Comparison of ENCODE assay signal across 32 cellular contexts in the genomic region with DNA sequence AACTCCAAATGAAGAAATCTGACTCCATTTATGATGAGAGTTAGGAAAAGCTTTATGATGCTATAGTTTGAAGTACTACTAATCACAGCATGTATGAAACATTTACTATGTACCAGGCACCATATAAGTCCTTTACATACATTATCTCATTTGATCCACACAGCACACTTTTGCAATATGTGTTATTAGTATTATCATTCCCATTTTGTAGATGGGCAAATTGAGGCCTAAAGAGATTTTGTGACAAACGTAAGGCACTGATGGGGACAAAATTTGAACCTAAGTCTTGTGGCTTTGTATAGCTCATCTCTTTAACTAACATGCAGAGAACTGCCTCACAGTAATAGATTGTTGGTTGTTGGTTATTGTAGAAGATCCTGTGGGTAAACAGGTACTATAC. TPM values are rescaled to one million over a fixed set of nuclear protein-coding genes. Genes with fewer than 3 reads are reported as not detected.
"Had no signal": no experiment of that assay in that cellular context is flagged by ENCODE, and none has a peak within 500 bp of the region (broad histone marks: within the 10 kb centered on the region; RNA-seq: fewer than 3 reads in every experiment).

No MANE protein-coding gene starts in this region.

- H3K27ac Mint-ChIP-seq: naive thymus-derived CD4-positive, alpha-beta T cell; natural killer cell; nephron; progenitor cell of endocrine pancreas; stimulated activated memory B cell treated with anti-CD40 and anti-IgM and Interleukin-4, amounts not matched to agents 10 μg/mL and 1 μg/mL and 100 μg/mL, for 72 hours; stimulated activated naive CD8-positive, alpha-beta T cell treated with anti-CD3 and anti-CD28 coated beads, Interleukin-15, amount 100 ng/mL, for 72 hours; type B pancreatic cell had no signal

- H3K27me3 ChIP-seq: neutrophil, ovary, spleen, suprapubic skin, testis, tibial artery, transverse colon, upper lobe of right lung, uterus had no signal

- H3K4me2 ChIP-seq: smooth muscle cell had no signal

- H3K9me3 ChIP-seq: neutrophil, ovary, psoas muscle, spleen, suprapubic skin, testis, tibial artery, transverse colon, upper lobe of right lung, uterus had no signal

- H3K27me3 Mint-ChIP-seq: progenitor cell of endocrine pancreas; stimulated activated naive CD8-positive, alpha-beta T cell treated with anti-CD3 and anti-CD28 coated beads, Interleukin-15, amount 100 ng/mL, for 72 hours; type B pancreatic cell had no signal

- DNase-seq: naive thymus-derived CD4-positive, alpha-beta T cell; natural killer cell; nucleus accumbens; ovary; posterior cingulate gyrus; psoas muscle; right cardiac atrium; spleen; stimulated activated CD4-positive, alpha-beta T cell treated with anti-CD3 and anti-CD28 coated beads, Interleukin-12 subunit alpha, Interleukin-12 subunit beta, amount 100 ng/mL, for 4 hours; stimulated activated CD4-positive, alpha-beta T cell treated with anti-CD3 and anti-CD28 coated beads, Interleukin-1b, Interleukin-23, amount 100 ng/mL, for 48 hours; stimulated activated CD4-positive, alpha-beta T cell treated with anti-CD3 and anti-CD28 coated beads, Interleukin-4, amount 100 ng/mL, for 1 hour; stimulated activated CD4-positive, alpha-beta T cell treated with anti-CD3 and anti-CD28 coated beads, Interleukin-4, amount 100 ng/mL, for 4 hours; stimulated activated CD8-positive, alpha-beta memory T cell treated with anti-CD3 and anti-CD28 coated beads, Interleukin-4, amount 100 ng/mL, for 48 hours; stimulated activated naive CD4-positive, alpha-beta T cell; stimulated activated naive CD8-positive, alpha-beta T cell treated with anti-CD3 and anti-CD28 coated beads, Interleukin-15, amount 100 ng/mL, for 72 hours; stimulated activated naive CD8-positive, alpha-beta T cell treated with anti-CD3 and anti-CD28 coated beads, Interleukin-15, Interleukin-2, amounts not matched to agents 100 U/mL and 50 U/mL, for 24 hours; substantia nigra; testis; tibial artery; transverse colon; upper lobe of right lung; uterus had no signal

- H3K4me1 ChIP-seq: psoas muscle, spleen, suprapubic skin, testis, tibial artery, transverse colon, upper lobe of right lung, uterus had no signal

- H3K4me3 ChIP-seq: ovary, psoas muscle, skin epidermis, smooth muscle cell, spleen, suprapubic skin, testis, tibial artery, transverse colon, upper lobe of right lung, uterus had no signal

- H3K4me1 Mint-ChIP-seq: natural killer cell; nephron; stimulated activated memory B cell treated with anti-CD40 and anti-IgM and Interleukin-4, amounts not matched to agents 10 μg/mL and 1 μg/mL and 100 μg/mL, for 72 hours had no signal

- H3K36me3 Mint-ChIP-seq: natural killer cell; stimulated activated memory B cell treated with anti-CD40 and anti-IgM and Interleukin-4, amounts not matched to agents 10 μg/mL and 1 μg/mL and 100 μg/mL, for 72 hours; type B pancreatic cell had no signal

- H3K27ac ChIP-seq: neutrophil, ovary, parathyroid adenoma, psoas muscle, skin epidermis, spleen, suprapubic skin, testis, tibial artery, transverse colon, upper lobe of right lung, uterus had no signal

- H3K9ac ChIP-seq: parathyroid adenoma had no signal

- ATAC-seq: naive thymus-derived CD4-positive, alpha-beta T cell; natural killer cell; psoas muscle; right cardiac atrium; sciatic nerve; stimulated activated memory B cell treated with anti-CD40 and anti-IgM and Interleukin-4, amounts not matched to agents 10 μg/mL and 1 μg/mL and 100 μg/mL, for 72 hours; stimulated activated naive CD8-positive, alpha-beta T cell treated with anti-CD3 and anti-CD28 coated beads, Interleukin-15, amount 100 ng/mL, for 72 hours; stimulated activated naive CD8-positive, alpha-beta T cell treated with anti-CD3 and anti-CD28 coated beads, Interleukin-15, Interleukin-2, amounts not matched to agents 100 U/mL and 50 U/mL, for 24 hours; upper lobe of right lung had no signal

- H3K36me3 ChIP-seq: neutrophil, ovary, spleen, suprapubic skin, tibial artery, transverse colon, upper lobe of right lung, uterus had no signal

- H3K4me3 Mint-ChIP-seq: naive thymus-derived CD4-positive, alpha-beta T cell; natural killer cell; nephron; stimulated activated memory B cell treated with anti-CD40 and anti-IgM and Interleukin-4, amounts not matched to agents 10 μg/mL and 1 μg/mL and 100 μg/mL, for 72 hours; stimulated activated naive CD8-positive, alpha-beta T cell treated with anti-CD3 and anti-CD28 coated beads, Interleukin-15, amount 100 ng/mL, for 72 hours; type B pancreatic cell had no signal

- H3K79me2 ChIP-seq: parathyroid adenoma had no signal

- H3K9me3 Mint-ChIP-seq: stimulated activated memory B cell treated with anti-CD40 and anti-IgM and Interleukin-4, amounts not matched to agents 10 μg/mL and 1 μg/mL and 100 μg/mL, for 72 hours; stimulated activated naive CD8-positive, alpha-beta T cell treated with anti-CD3 and anti-CD28 coated beads, Interleukin-15, amount 100 ng/mL, for 72 hours; type B pancreatic cell had no signal

- H2AFZ ChIP-seq: parathyroid adenoma had no signal

RNA-seq across cellular contexts. Expression of gene TNFRSF21, which starts 14.2 kb away (rescaled TPM):
- polyA plus RNA-seq: naive thymus-derived CD4-positive, alpha-beta T cell had no signal
